In the genomic region with DNA sequence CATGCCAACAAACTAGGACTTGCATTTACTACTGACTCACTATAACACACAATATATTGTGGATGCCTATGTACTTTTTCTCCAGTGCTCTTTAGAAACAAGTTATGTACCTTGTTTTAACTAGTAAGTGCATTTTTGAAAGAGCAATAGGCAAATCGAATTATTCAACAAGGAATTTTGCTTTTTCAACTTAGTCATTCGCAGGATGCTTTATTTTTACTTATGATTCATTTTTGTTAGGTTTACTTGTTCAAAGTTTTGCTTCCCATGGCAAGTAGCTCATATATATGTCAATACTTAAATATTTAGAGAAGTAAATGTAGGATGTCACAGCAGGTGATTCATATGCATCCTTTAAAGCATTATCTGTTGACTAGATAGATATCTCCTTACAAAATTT, we compare ENCODE assay signal across 25 cellular contexts.
"Had no signal": no experiment of that assay in that cellular context is flagged by ENCODE, and none has a peak within 500 bp of the region (broad histone marks: within the 10 kb centered on the region; RNA-seq: fewer than 3 reads in every experiment).

No MANE protein-coding gene starts in this region.

- H3K27me3 Mint-ChIP-seq: activated CD4-positive, alpha-beta T cell treated with anti-CD3 and anti-CD28 coated beads, Interleukin-2, amount 10 ng/mL, durations not matched to agents 7 days and 5 days; activated CD8-positive, alpha-beta memory T cell treated with anti-CD3 and anti-CD28 coated beads, Interleukin-2, amount 10 ng/mL, durations not matched to agents 7 days and 5 days; activated CD8-positive, alpha-beta T cell treated with anti-CD3 and anti-CD28 coated beads for 36 hours; activated naive CD4-positive, alpha-beta T cell treated with anti-CD3 and anti-CD28 coated beads, Interleukin-2, amount 10 ng/mL, durations not matched to agents 7 days and 5 days; brain; memory B cell; natural killer cell treated with Interleukin-12 subunit alpha and Interleukin-12 subunit beta and Interleukin-15 and Interleukin-18, amount 100 ng/mL, for 72 hours; stimulated activated naive CD8-positive, alpha-beta T cell treated with anti-CD3 and anti-CD28 coated beads, Interleukin-15, Interleukin-2, amounts not matched to agents 100 ng/mL and 50 ng/mL, for 24 hours had no signal

- ATAC-seq: activated CD8-positive, alpha-beta memory T cell treated with anti-CD3 and anti-CD28 coated beads, Interleukin-2, amount 10 ng/mL, durations not matched to agents 7 days and 5 days; activated CD8-positive, alpha-beta T cell treated with anti-CD3 and anti-CD28 coated beads for 36 hours; heart right ventricle; left colon; natural killer cell treated with Interleukin-12 subunit alpha and Interleukin-12 subunit beta and Interleukin-15 and Interleukin-18, amount 100 ng/mL, for 72 hours; psoas muscle had no signal

- DNase-seq: activated CD4-positive, alpha-beta T cell treated with anti-CD3 and anti-CD28 coated beads, Interleukin-2, amount 10 ng/mL, durations not matched to agents 7 days and 5 days; activated CD4-positive, CD25-positive, alpha-beta regulatory T cell treated with anti-CD3 and anti-CD28 coated beads, Interleukin-2, amount 50 U/mL, for 72 hours; activated CD8-positive, alpha-beta memory T cell treated with anti-CD3 and anti-CD28 coated beads, Interleukin-2, amount 10 ng/mL, durations not matched to agents 7 days and 5 days; activated CD8-positive, alpha-beta T cell treated with anti-CD3 and anti-CD28 coated beads for 36 hours; activated effector memory CD4-positive, alpha-beta T cell treated with anti-CD3 and anti-CD28 coated beads, Interleukin-2, amount 50 U/mL, for 16 hours; activated naive CD4-positive, alpha-beta T cell treated with anti-CD3 and anti-CD28 coated beads, Interleukin-2, amount 10 ng/mL, durations not matched to agents 7 days and 5 days; activated T-cell treated with anti-CD3 and anti-CD28 coated beads for 4 hours; central memory CD4-positive, alpha-beta T cell; effector memory CD4-positive, alpha-beta T cell; esophagus squamous epithelium; heart right ventricle; left colon; ovary; psoas muscle; stimulated activated CD4-positive, alpha-beta T cell treated with anti-CD3 and anti-CD28 coated beads, Interleukin-12 subunit alpha, Interleukin-12 subunit beta, amount 100 ng/mL, for 4 hours; stimulated activated CD4-positive, alpha-beta T cell treated with anti-CD3 and anti-CD28 coated beads, Interleukin-4, amount 100 ng/mL, for 4 hours; substantia nigra; tibial artery; WERI-Rb-1 had no signal

- H3K27me3 ChIP-seq: esophagus squamous epithelium, heart right ventricle, ovary, right atrium auricular region, tibial artery had no signal

- H3K9me3 ChIP-seq: esophagus squamous epithelium, heart right ventricle, ovary, psoas muscle, right atrium auricular region, tibial artery had no signal

- H3K9me3 Mint-ChIP-seq: activated CD4-positive, alpha-beta T cell treated with anti-CD3 and anti-CD28 coated beads, Interleukin-2, amount 10 ng/mL, durations not matched to agents 7 days and 5 days; activated CD8-positive, alpha-beta T cell treated with anti-CD3 and anti-CD28 coated beads for 36 hours; activated naive CD4-positive, alpha-beta T cell treated with anti-CD3 and anti-CD28 coated beads, Interleukin-2, amount 10 ng/mL, durations not matched to agents 7 days and 5 days; memory B cell; natural killer cell treated with Interleukin-12 subunit alpha and Interleukin-12 subunit beta and Interleukin-15 and Interleukin-18, amount 100 ng/mL, for 72 hours; stimulated activated naive CD8-positive, alpha-beta T cell treated with anti-CD3 and anti-CD28 coated beads, Interleukin-15, Interleukin-2, amounts not matched to agents 100 ng/mL and 50 ng/mL, for 24 hours; T-helper 2 cell treated with Interferon-gamma antibody and Interleukin-4, amounts not matched to agents 5 μg/mL and 100 μg/mL, for 36 hours had no signal

- H3K27ac ChIP-seq: esophagus squamous epithelium, heart right ventricle, ovary, psoas muscle, right atrium auricular region, tibial artery, WERI-Rb-1 had no signal

- H3K4me1 Mint-ChIP-seq: activated CD4-positive, alpha-beta T cell treated with anti-CD3 and anti-CD28 coated beads, Interleukin-2, amount 10 ng/mL, durations not matched to agents 7 days and 5 days; activated CD8-positive, alpha-beta memory T cell treated with anti-CD3 and anti-CD28 coated beads, Interleukin-2, amount 10 ng/mL, durations not matched to agents 7 days and 5 days; activated naive CD4-positive, alpha-beta T cell treated with anti-CD3 and anti-CD28 coated beads, Interleukin-2, amount 10 ng/mL, durations not matched to agents 7 days and 5 days; memory B cell had no signal

- H3K4me3 Mint-ChIP-seq: activated CD4-positive, alpha-beta T cell treated with anti-CD3 and anti-CD28 coated beads, Interleukin-2, amount 10 ng/mL, durations not matched to agents 7 days and 5 days; activated CD8-positive, alpha-beta memory T cell treated with anti-CD3 and anti-CD28 coated beads, Interleukin-2, amount 10 ng/mL, durations not matched to agents 7 days and 5 days; activated CD8-positive, alpha-beta T cell treated with anti-CD3 and anti-CD28 coated beads for 36 hours; activated naive CD4-positive, alpha-beta T cell treated with anti-CD3 and anti-CD28 coated beads, Interleukin-2, amount 10 ng/mL, durations not matched to agents 7 days and 5 days; brain; memory B cell; natural killer cell treated with Interleukin-12 subunit alpha and Interleukin-12 subunit beta and Interleukin-15 and Interleukin-18, amount 100 ng/mL, for 72 hours; stimulated activated naive CD8-positive, alpha-beta T cell treated with anti-CD3 and anti-CD28 coated beads, Interleukin-15, Interleukin-2, amounts not matched to agents 100 ng/mL and 50 ng/mL, for 24 hours; T-helper 2 cell treated with Interferon-gamma antibody and Interleukin-4, amounts not matched to agents 5 μg/mL and 100 μg/mL, for 36 hours had no signal

- H3K36me3 ChIP-seq: esophagus squamous epithelium, heart right ventricle, ovary, right atrium auricular region, tibial artery, WERI-Rb-1 had no signal

- H3K27ac Mint-ChIP-seq: activated CD4-positive, alpha-beta T cell treated with anti-CD3 and anti-CD28 coated beads, Interleukin-2, amount 10 ng/mL, durations not matched to agents 7 days and 5 days; activated CD8-positive, alpha-beta memory T cell treated with anti-CD3 and anti-CD28 coated beads, Interleukin-2, amount 10 ng/mL, durations not matched to agents 7 days and 5 days; activated CD8-positive, alpha-beta T cell treated with anti-CD3 and anti-CD28 coated beads for 36 hours; activated naive CD4-positive, alpha-beta T cell treated with anti-CD3 and anti-CD28 coated beads, Interleukin-2, amount 10 ng/mL, durations not matched to agents 7 days and 5 days; brain; memory B cell; natural killer cell treated with Interleukin-12 subunit alpha and Interleukin-12 subunit beta and Interleukin-15 and Interleukin-18, amount 100 ng/mL, for 72 hours; stimulated activated naive CD8-positive, alpha-beta T cell treated with anti-CD3 and anti-CD28 coated beads, Interleukin-15, Interleukin-2, amounts not matched to agents 100 ng/mL and 50 ng/mL, for 24 hours; T-helper 2 cell treated with Interferon-gamma antibody and Interleukin-4, amounts not matched to agents 5 μg/mL and 100 μg/mL, for 36 hours had no signal

- H3K36me3 Mint-ChIP-seq: activated CD8-positive, alpha-beta memory T cell treated with anti-CD3 and anti-CD28 coated beads, Interleukin-2, amount 10 ng/mL, durations not matched to agents 7 days and 5 days; activated naive CD4-positive, alpha-beta T cell treated with anti-CD3 and anti-CD28 coated beads, Interleukin-2, amount 10 ng/mL, durations not matched to agents 7 days and 5 days; brain; memory B cell; natural killer cell treated with Interleukin-12 subunit alpha and Interleukin-12 subunit beta and Interleukin-15 and Interleukin-18, amount 100 ng/mL, for 72 hours had no signal

- H3K4me1 ChIP-seq: esophagus squamous epithelium, psoas muscle, right atrium auricular region had no signal

- H3K4me3 ChIP-seq: esophagus squamous epithelium, heart right ventricle, ovary, psoas muscle, right atrium auricular region, tibial artery had no signal
